38 cellular contexts compared by ENCODE assay signal in the genomic region with DNA sequence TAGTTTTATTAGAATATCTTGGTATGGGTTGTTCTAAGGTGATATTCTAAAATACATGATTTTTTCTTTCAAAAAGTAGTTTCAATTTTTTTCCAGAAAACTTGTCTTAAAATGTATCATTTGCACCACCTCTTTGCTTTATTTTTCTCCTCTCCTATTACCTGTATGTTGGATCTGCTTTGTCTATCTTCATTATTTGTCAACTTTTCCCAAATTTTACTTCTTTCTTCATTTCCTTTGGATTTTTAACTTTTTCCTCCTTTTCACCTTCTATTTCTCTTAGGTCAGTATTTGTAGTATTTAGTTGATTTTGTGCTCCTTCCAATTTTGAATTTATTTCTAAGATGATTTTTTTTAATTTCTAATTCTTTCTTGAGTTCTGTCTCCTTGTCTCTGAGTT.
"Had no signal": no experiment of that assay in that cellular context is flagged by ENCODE, and none has a peak within 500 bp of the region (broad histone marks: within the 10 kb centered on the region; RNA-seq: fewer than 3 reads in every experiment).

No MANE protein-coding gene starts in this region.

- H3K4me3 Mint-ChIP-seq: activated B cell treated with CpG ODN at 0.5 μM for 24 hours; activated CD4-positive, alpha-beta memory T cell treated with anti-CD3 and anti-CD28 coated beads, Interleukin-2, amount 10 ng/mL, durations not matched to agents 7 days and 5 days; activated CD4-positive, alpha-beta T cell treated with anti-CD3 and anti-CD28 coated beads for 36 hours; activated CD4-positive, alpha-beta T cell treated with anti-CD3 and anti-CD28 coated beads, Interleukin-2, amount 10 ng/mL, durations not matched to agents 7 days and 5 days; activated CD8-positive, alpha-beta memory T cell treated with anti-CD3 and anti-CD28 coated beads, Interleukin-2, amount 10 ng/mL, durations not matched to agents 7 days and 5 days; activated CD8-positive, alpha-beta T cell treated with anti-CD3 and anti-CD28 coated beads, Interleukin-2, amount 10 ng/mL, durations not matched to agents 7 days and 5 days; activated naive CD4-positive, alpha-beta T cell treated with anti-CD3 and anti-CD28 coated beads, Interleukin-2, amount 10 ng/mL, durations not matched to agents 7 days and 5 days; activated naive CD4-positive, alpha-beta T cell treated with anti-CD3 and anti-CD28 coated beads, Interleukin-2, amount 50 U/mL, for 24 hours; activated naive CD8-positive, alpha-beta T cell; activated naive CD8-positive, alpha-beta T cell treated with anti-CD3 and anti-CD28 coated beads, Interleukin-2, amount 10 ng/mL, durations not matched to agents 7 days and 5 days; activated naive CD8-positive, alpha-beta T cell treated with anti-CD3 and anti-CD28 coated beads, Interleukin-2, amount 50 U/mL, for 24 hours; activated T-cell treated with anti-CD3 and anti-CD28 coated beads, Interleukin-2, amount 50 U/mL, for 24 hours; brain; central memory CD8-positive, alpha-beta T cell; T-helper 1 cell treated with Interleukin-12 subunit alpha and Interleukin-12 subunit beta and Interleukin-4 antibody, amounts not matched to agents 30 μg/mL and 1 μg/mL, for 36 hours; T-helper 2 cell treated with Interferon-gamma antibody and Interleukin-4, amounts not matched to agents 5 μg/mL and 100 μg/mL, for 36 hours had no signal

- DNase-seq: activated B cell treated with CpG ODN at 0.5 μM for 24 hours; activated CD4-positive, alpha-beta memory T cell treated with anti-CD3 and anti-CD28 coated beads, Interleukin-2, amount 10 ng/mL, durations not matched to agents 7 days and 5 days; activated CD4-positive, alpha-beta T cell treated with anti-CD3 and anti-CD28 coated beads for 1 hour; activated CD4-positive, alpha-beta T cell treated with anti-CD3 and anti-CD28 coated beads for 36 hours; activated CD4-positive, alpha-beta T cell treated with anti-CD3 and anti-CD28 coated beads for 48 hours; activated CD4-positive, alpha-beta T cell treated with anti-CD3 and anti-CD28 coated beads, Interleukin-2, amount 10 ng/mL, durations not matched to agents 7 days and 5 days; activated CD4-positive, alpha-beta T cell treated with anti-CD3 and anti-CD28 coated beads, Interleukin-2, amount 50 U/mL, for 48 hours; activated CD8-positive, alpha-beta memory T cell treated with anti-CD3 and anti-CD28 coated beads for 24 hours; activated CD8-positive, alpha-beta memory T cell treated with anti-CD3 and anti-CD28 coated beads, Interleukin-2, amount 10 ng/mL, durations not matched to agents 7 days and 5 days; activated CD8-positive, alpha-beta memory T cell treated with anti-CD3 and anti-CD28 coated beads, Interleukin-2, amount 50 U/mL, for 48 hours; activated CD8-positive, alpha-beta T cell treated with anti-CD3 and anti-CD28 coated beads, Interleukin-2, amount 10 ng/mL, durations not matched to agents 7 days and 5 days; activated effector memory CD4-positive, alpha-beta T cell treated with Interleukin-2 at 50 U/mL for 16 hours; activated gamma-delta T cell; activated naive CD4-positive, alpha-beta T cell treated with anti-CD3 and anti-CD28 coated beads, Interleukin-2, amount 10 ng/mL, durations not matched to agents 7 days and 5 days; activated naive CD4-positive, alpha-beta T cell treated with Interleukin-2 at 50 U/mL for 16 hours; activated naive CD8-positive, alpha-beta T cell treated with anti-CD3 and anti-CD28 coated beads, Interleukin-2, amount 10 ng/mL, durations not matched to agents 7 days and 5 days; activated naive CD8-positive, alpha-beta T cell treated with anti-CD3 and anti-CD28 coated beads, Interleukin-2, amount 50 U/mL, for 24 hours; activated T-cell treated with anti-CD3 and anti-CD28 coated beads, Interleukin-2, amount 50 U/mL, for 24 hours; activated T-cell treated with anti-CD3 and anti-CD28 coated beads, Interleukin-2, amount 50 U/mL, for 48 hours; amygdala; anterior cingulate cortex; caudate nucleus; cerebellar nuclear complex; T-helper 2 cell; T-helper 9 cell had no signal

- H3K36me3 ChIP-seq: ascending aorta, cardiac muscle cell had no signal

- FAIRE-seq: bronchial epithelial cell, TTC549 had no signal

- H3K9me3 Mint-ChIP-seq: activated naive CD4-positive, alpha-beta T cell treated with anti-CD3 and anti-CD28 coated beads, Interleukin-2, amount 50 U/mL, for 24 hours; activated T-helper 2 cell treated with anti-CD3 and anti-CD28 coated beads, Interferon-gamma antibody, Interleukin-2, Interleukin-4, amounts not matched to agents 10 μg/mL and 5 μg/mL and 100 μg/mL, durations not matched to agents 14 hours and 24 hours and 36 hours had no signal

- H3K36me3 Mint-ChIP-seq: activated CD8-positive, alpha-beta memory T cell treated with anti-CD3 and anti-CD28 coated beads, Interleukin-2, amount 10 ng/mL, durations not matched to agents 7 days and 5 days; activated naive CD4-positive, alpha-beta T cell treated with anti-CD3 and anti-CD28 coated beads, Interleukin-2, amount 10 ng/mL, durations not matched to agents 7 days and 5 days; activated naive CD8-positive, alpha-beta T cell; activated naive CD8-positive, alpha-beta T cell treated with anti-CD3 and anti-CD28 coated beads, Interleukin-2, amount 10 ng/mL, durations not matched to agents 7 days and 5 days had no signal

- H3K27ac Mint-ChIP-seq: activated B cell treated with CpG ODN at 0.5 μM for 24 hours; activated CD4-positive, alpha-beta memory T cell treated with anti-CD3 and anti-CD28 coated beads, Interleukin-2, amount 10 ng/mL, durations not matched to agents 7 days and 5 days; activated CD4-positive, alpha-beta T cell treated with anti-CD3 and anti-CD28 coated beads for 36 hours; activated CD4-positive, alpha-beta T cell treated with anti-CD3 and anti-CD28 coated beads, Interleukin-2, amount 10 ng/mL, durations not matched to agents 7 days and 5 days; activated CD8-positive, alpha-beta memory T cell treated with anti-CD3 and anti-CD28 coated beads, Interleukin-2, amount 10 ng/mL, durations not matched to agents 7 days and 5 days; activated CD8-positive, alpha-beta T cell treated with anti-CD3 and anti-CD28 coated beads, Interleukin-2, amount 10 ng/mL, durations not matched to agents 7 days and 5 days; activated naive CD4-positive, alpha-beta T cell treated with anti-CD3 and anti-CD28 coated beads, Interleukin-2, amount 10 ng/mL, durations not matched to agents 7 days and 5 days; activated naive CD4-positive, alpha-beta T cell treated with anti-CD3 and anti-CD28 coated beads, Interleukin-2, amount 50 U/mL, for 24 hours; activated naive CD8-positive, alpha-beta T cell; activated naive CD8-positive, alpha-beta T cell treated with anti-CD3 and anti-CD28 coated beads, Interleukin-2, amount 10 ng/mL, durations not matched to agents 7 days and 5 days; activated naive CD8-positive, alpha-beta T cell treated with anti-CD3 and anti-CD28 coated beads, Interleukin-2, amount 50 U/mL, for 24 hours; activated T-cell treated with anti-CD3 and anti-CD28 coated beads, Interleukin-2, amount 50 U/mL, for 24 hours; activated T-helper 2 cell treated with anti-CD3 and anti-CD28 coated beads, Interferon-gamma antibody, Interleukin-2, Interleukin-4, amounts not matched to agents 10 μg/mL and 5 μg/mL and 100 μg/mL, durations not matched to agents 14 hours and 24 hours and 36 hours; brain; T-helper 1 cell treated with Interleukin-12 subunit alpha and Interleukin-12 subunit beta and Interleukin-4 antibody, amounts not matched to agents 30 μg/mL and 1 μg/mL, for 36 hours; T-helper 2 cell treated with Interferon-gamma antibody and Interleukin-4, amounts not matched to agents 5 μg/mL and 100 μg/mL, for 36 hours had no signal

- H3K4me1 Mint-ChIP-seq: activated B cell treated with CpG ODN at 0.5 μM for 24 hours; activated CD4-positive, alpha-beta memory T cell treated with anti-CD3 and anti-CD28 coated beads, Interleukin-2, amount 10 ng/mL, durations not matched to agents 7 days and 5 days; activated CD4-positive, alpha-beta T cell treated with anti-CD3 and anti-CD28 coated beads for 36 hours; activated CD4-positive, alpha-beta T cell treated with anti-CD3 and anti-CD28 coated beads, Interleukin-2, amount 10 ng/mL, durations not matched to agents 7 days and 5 days; activated CD8-positive, alpha-beta memory T cell treated with anti-CD3 and anti-CD28 coated beads, Interleukin-2, amount 10 ng/mL, durations not matched to agents 7 days and 5 days; activated naive CD4-positive, alpha-beta T cell treated with anti-CD3 and anti-CD28 coated beads, Interleukin-2, amount 10 ng/mL, durations not matched to agents 7 days and 5 days; activated naive CD4-positive, alpha-beta T cell treated with anti-CD3 and anti-CD28 coated beads, Interleukin-2, amount 50 U/mL, for 24 hours; activated naive CD8-positive, alpha-beta T cell treated with anti-CD3 and anti-CD28 coated beads, Interleukin-2, amount 10 ng/mL, durations not matched to agents 7 days and 5 days; activated naive CD8-positive, alpha-beta T cell treated with anti-CD3 and anti-CD28 coated beads, Interleukin-2, amount 50 U/mL, for 24 hours; central memory CD8-positive, alpha-beta T cell had no signal

- H3K4me1 ChIP-seq: ascending aorta had no signal

- H3K27ac ChIP-seq: ascending aorta, cardiac muscle cell, VCaP had no signal

- H3K27me3 Mint-ChIP-seq: activated B cell treated with CpG ODN at 0.5 μM for 24 hours; activated CD4-positive, alpha-beta memory T cell treated with anti-CD3 and anti-CD28 coated beads, Interleukin-2, amount 10 ng/mL, durations not matched to agents 7 days and 5 days; activated CD8-positive, alpha-beta memory T cell treated with anti-CD3 and anti-CD28 coated beads, Interleukin-2, amount 10 ng/mL, durations not matched to agents 7 days and 5 days; activated naive CD4-positive, alpha-beta T cell treated with anti-CD3 and anti-CD28 coated beads, Interleukin-2, amount 10 ng/mL, durations not matched to agents 7 days and 5 days; activated naive CD8-positive, alpha-beta T cell treated with anti-CD3 and anti-CD28 coated beads, Interleukin-2, amount 50 U/mL, for 24 hours; activated T-cell treated with anti-CD3 and anti-CD28 coated beads, Interleukin-2, amount 50 U/mL, for 24 hours; central memory CD8-positive, alpha-beta T cell had no signal

- ATAC-seq: activated CD4-positive, alpha-beta T cell treated with anti-CD3 and anti-CD28 coated beads for 36 hours; activated CD4-positive, CD25-positive, alpha-beta regulatory T cell treated with anti-CD3 and anti-CD28 coated beads, Interleukin-2, amount 50 U/mL, for 24 hours; activated CD8-positive, alpha-beta memory T cell treated with anti-CD3 and anti-CD28 coated beads, Interleukin-2, amount 10 ng/mL, durations not matched to agents 7 days and 5 days; activated CD8-positive, alpha-beta T cell treated with anti-CD3 and anti-CD28 coated beads, Interleukin-2, amount 10 ng/mL, durations not matched to agents 7 days and 5 days; activated naive CD8-positive, alpha-beta T cell treated with anti-CD3 and anti-CD28 coated beads, Interleukin-2, amount 50 U/mL, for 24 hours had no signal

- H3K4me3 ChIP-seq: ascending aorta, cardiac muscle cell had no signal

- H3K27me3 ChIP-seq: ascending aorta, cardiac muscle cell had no signal
